1 cellular context compared by ENCODE assay signal in the genomic region with DNA sequence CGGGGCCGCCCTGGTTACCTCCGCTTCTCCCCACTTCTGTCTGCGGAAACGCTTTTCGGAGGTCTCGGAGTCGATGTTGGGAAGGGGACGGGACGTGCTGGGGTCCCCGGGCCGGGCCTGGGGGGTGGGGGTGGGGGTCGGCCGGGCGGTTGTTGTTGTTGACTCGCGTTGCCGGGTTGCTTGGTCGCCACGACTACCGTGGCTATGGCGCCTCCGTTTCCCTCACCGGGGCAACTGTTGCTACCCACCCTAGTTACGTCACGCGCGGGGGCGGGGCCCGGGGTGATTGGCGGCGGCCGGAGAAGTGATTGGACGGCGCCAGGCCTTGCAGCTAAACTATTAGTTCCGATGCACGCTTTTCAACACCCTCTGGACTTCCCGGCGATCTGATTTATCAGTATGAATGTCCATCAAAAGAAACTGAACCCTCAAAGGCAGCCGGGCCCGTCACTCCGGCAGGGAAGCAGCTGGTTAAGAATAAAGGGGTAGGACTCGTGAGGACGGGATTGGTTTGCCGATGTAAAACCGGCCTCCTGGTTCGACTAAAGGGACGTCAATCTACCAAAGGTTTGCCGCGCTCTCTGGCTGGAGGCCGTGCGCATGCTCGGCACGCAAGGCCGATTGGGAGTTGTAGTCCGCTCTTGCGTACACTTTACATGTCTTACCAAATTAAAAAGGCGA.
TF ChIP-seq lines count a peak whose summit lies in the region.

A gene (minus strand): TSS at position 236 of the 681 bp plus-strand sequence. CDS start 12,477 bp downstream, outside the sequence.

TF ChIP-seq in GM12878, 131 proteins besides CTCF, POLR2A, EP300 and RAD21 (continued from another document and continues in another):
- TF ChIP-seq KDM1A (IDR thresholded peaks at IDR 0.05; ENCODE audit: borderline replicate concordance), result no peak
- no peak for TF ChIP-seq IKZF1 (conservative IDR thresholded peaks at IDR 0.05)
- TF ChIP-seq PAX8 (IDR thresholded peaks at IDR 0.05), result no peak
- peak; percentile 100 for TF ChIP-seq DPF2 (IDR thresholded peaks at IDR 0.05)
- no peak for TF ChIP-seq SUPT20H (IDR thresholded peaks at IDR 0.05; ENCODE audit: borderline replicate concordance, control insufficient read depth, low read depth, low read length)
- no peak for TF ChIP-seq RCOR1 (conservative IDR thresholded peaks at IDR 0.05; ENCODE audit: low read depth, low read length)
- TF ChIP-seq ZNF384 (IDR thresholded peaks at IDR 0.05; ENCODE audit: borderline replicate concordance, low read depth, low read length), result no peak
- TF ChIP-seq RBBP5 (conservative IDR thresholded peaks at IDR 0.05), result no peak
- TF ChIP-seq, protein P1, sequence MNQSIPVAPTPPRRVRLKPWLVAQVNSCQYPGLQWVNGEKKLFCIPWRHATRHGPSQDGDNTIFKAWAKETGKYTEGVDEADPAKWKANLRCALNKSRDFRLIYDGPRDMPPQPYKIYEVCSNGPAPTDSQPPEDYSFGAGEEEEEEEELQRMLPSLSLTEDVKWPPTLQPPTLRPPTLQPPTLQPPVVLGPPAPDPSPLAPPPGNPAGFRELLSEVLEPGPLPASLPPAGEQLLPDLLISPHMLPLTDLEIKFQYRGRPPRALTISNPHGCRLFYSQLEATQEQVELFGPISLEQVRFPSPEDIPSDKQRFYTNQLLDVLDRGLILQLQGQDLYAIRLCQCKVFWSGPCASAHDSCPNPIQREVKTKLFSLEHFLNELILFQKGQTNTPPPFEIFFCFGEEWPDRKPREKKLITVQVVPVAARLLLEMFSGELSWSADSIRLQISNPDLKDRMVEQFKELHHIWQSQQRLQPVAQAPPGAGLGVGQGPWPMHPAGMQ (IDR thresholded peaks at IDR 0.05; ENCODE audit: borderline replicate concordance), result no peak
- TF ChIP-seq, protein P2, sequence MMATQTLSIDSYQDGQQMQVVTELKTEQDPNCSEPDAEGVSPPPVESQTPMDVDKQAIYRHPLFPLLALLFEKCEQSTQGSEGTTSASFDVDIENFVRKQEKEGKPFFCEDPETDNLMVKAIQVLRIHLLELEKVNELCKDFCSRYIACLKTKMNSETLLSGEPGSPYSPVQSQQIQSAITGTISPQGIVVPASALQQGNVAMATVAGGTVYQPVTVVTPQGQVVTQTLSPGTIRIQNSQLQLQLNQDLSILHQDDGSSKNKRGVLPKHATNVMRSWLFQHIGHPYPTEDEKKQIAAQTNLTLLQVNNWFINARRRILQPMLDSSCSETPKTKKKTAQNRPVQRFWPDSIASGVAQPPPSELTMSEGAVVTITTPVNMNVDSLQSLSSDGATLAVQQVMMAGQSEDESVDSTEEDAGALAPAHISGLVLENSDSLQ (IDR thresholded peaks at IDR 0.05), result peak; percentile 100
- no peak for TF ChIP-seq LARP7 (IDR thresholded peaks at IDR 0.05)
- no peak for TF ChIP-seq TCF3 (IDR thresholded peaks at IDR 0.05; ENCODE audit: borderline replicate concordance, insufficient read depth, low read depth, low read length)
- no peak for TF ChIP-seq MTA2 (IDR thresholded peaks at IDR 0.05; ENCODE audit: low read depth)
- peak; percentile 27; the same call in 1 of the 2 replicates for TF ChIP-seq NR2C1 (IDR thresholded peaks at IDR 0.05)
- peak; percentile 98 for TF ChIP-seq CHD2 (IDR thresholded peaks at IDR 0.05; ENCODE audit: borderline replicate concordance, low read depth, low read length)
- TF ChIP-seq FOS (IDR thresholded peaks at IDR 0.05; ENCODE audit: borderline replicate concordance, extremely low read depth, insufficient read length), result peak; percentile 99
- TF ChIP-seq FOXM1 (IDR thresholded peaks at IDR 0.05; ENCODE audit: low read depth, low read length), result peak; percentile 97
- peak; percentile 99 for TF ChIP-seq KLF5 (IDR thresholded peaks at IDR 0.05; ENCODE audit: partially characterized antibody)
- no peak for TF ChIP-seq ZSCAN29 (IDR thresholded peaks at IDR 0.05)
- no peak for TF ChIP-seq ATF7 (IDR thresholded peaks at IDR 0.05; ENCODE audit: low read depth)
- TF ChIP-seq NRF1 (conservative IDR thresholded peaks at IDR 0.05; ENCODE audit: low read depth, low read length), result peak; percentile 97
- TF ChIP-seq CREB1 (IDR thresholded peaks at IDR 0.05; ENCODE audit: low read depth), result peak; percentile 94
- no peak for TF ChIP-seq HDGF (IDR thresholded peaks at IDR 0.05)
- no peak for TF ChIP-seq PML (IDR thresholded peaks at IDR 0.05; ENCODE audit: low read length)
- no peak for TF ChIP-seq EED (IDR thresholded peaks at IDR 0.05; ENCODE audit: low read depth)
- no peak for TF ChIP-seq ASH2L (IDR thresholded peaks at IDR 0.05; ENCODE audit: borderline replicate concordance, low read depth)
- no peak for TF ChIP-seq ZZZ3 (IDR thresholded peaks at IDR 0.05; ENCODE audit: control insufficient read depth, insufficient read length, low read depth)
- TF ChIP-seq SREBF1 (IDR thresholded peaks at IDR 0.05; ENCODE audit: low read length), result peak; percentile 80
- TF ChIP-seq, protein P3, sequence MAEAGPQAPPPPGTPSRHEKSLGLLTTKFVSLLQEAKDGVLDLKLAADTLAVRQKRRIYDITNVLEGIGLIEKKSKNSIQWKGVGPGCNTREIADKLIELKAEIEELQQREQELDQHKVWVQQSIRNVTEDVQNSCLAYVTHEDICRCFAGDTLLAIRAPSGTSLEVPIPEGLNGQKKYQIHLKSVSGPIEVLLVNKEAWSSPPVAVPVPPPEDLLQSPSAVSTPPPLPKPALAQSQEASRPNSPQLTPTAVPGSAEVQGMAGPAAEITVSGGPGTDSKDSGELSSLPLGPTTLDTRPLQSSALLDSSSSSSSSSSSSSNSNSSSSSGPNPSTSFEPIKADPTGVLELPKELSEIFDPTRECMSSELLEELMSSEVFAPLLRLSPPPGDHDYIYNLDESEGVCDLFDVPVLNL (IDR thresholded peaks at IDR 0.05; ENCODE audit: low read depth, low read length), result peak; percentile 91
- TF ChIP-seq IRF4 (IDR thresholded peaks at IDR 0.05; ENCODE audit: low read depth, low read length), result no peak
- peak; percentile 99 for TF ChIP-seq BMI1 (IDR thresholded peaks at IDR 0.05; ENCODE audit: borderline replicate concordance)
- no peak for TF ChIP-seq ZNF217 (IDR thresholded peaks at IDR 0.05)
- TF ChIP-seq NFYA (IDR thresholded peaks at IDR 0.05; ENCODE audit: borderline replicate concordance, low read depth, low read length), result peak; percentile 89
- TF ChIP-seq MYC (IDR thresholded peaks at IDR 0.05; ENCODE audit: insufficient read depth, insufficient read length, insufficient replicate concordance, low read length, severe bottlenecking), result no peak
- TF ChIP-seq NFIC (IDR thresholded peaks at IDR 0.05; ENCODE audit: low read depth, low read length), result no peak
- TF ChIP-seq, protein P4, sequence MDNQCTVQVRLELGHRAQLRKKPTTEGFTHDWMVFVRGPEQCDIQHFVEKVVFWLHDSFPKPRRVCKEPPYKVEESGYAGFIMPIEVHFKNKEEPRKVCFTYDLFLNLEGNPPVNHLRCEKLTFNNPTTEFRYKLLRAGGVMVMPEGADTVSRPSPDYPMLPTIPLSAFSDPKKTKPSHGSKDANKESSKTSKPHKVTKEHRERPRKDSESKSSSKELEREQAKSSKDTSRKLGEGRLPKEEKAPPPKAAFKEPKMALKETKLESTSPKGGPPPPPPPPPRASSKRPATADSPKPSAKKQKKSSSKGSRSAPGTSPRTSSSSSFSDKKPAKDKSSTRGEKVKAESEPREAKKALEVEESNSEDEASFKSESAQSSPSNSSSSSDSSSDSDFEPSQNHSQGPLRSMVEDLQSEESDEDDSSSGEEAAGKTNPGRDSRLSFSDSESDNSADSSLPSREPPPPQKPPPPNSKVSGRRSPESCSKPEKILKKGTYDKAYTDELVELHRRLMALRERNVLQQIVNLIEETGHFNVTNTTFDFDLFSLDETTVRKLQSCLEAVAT (IDR thresholded peaks at IDR 0.05), result no peak
- TF ChIP-seq, protein P5, sequence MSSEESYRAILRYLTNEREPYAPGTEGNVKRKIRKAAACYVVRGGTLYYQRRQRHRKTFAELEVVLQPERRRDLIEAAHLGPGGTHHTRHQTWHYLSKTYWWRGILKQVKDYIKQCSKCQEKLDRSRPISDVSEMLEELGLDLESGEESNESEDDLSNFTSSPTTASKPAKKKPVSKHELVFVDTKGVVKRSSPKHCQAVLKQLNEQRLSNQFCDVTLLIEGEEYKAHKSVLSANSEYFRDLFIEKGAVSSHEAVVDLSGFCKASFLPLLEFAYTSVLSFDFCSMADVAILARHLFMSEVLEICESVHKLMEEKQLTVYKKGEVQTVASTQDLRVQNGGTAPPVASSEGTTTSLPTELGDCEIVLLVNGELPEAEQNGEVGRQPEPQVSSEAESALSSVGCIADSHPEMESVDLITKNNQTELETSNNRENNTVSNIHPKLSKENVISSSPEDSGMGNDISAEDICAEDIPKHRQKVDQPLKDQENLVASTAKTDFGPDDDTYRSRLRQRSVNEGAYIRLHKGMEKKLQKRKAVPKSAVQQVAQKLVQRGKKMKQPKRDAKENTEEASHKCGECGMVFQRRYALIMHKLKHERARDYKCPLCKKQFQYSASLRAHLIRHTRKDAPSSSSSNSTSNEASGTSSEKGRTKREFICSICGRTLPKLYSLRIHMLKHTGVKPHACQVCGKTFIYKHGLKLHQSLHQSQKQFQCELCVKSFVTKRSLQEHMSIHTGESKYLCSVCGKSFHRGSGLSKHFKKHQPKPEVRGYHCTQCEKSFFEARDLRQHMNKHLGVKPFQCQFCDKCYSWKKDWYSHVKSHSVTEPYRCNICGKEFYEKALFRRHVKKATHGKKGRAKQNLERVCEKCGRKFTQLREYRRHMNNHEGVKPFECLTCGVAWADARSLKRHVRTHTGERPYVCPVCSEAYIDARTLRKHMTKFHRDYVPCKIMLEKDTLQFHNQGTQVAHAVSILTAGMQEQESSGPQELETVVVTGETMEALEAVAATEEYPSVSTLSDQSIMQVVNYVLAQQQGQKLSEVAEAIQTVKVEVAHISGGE (CRISPR knock-in tag; IDR thresholded peaks at IDR 0.05), result no peak
- no peak for TF ChIP-seq CBX5 (IDR thresholded peaks at IDR 0.05; ENCODE audit: low read depth)
- TF ChIP-seq TCF7 (IDR thresholded peaks at IDR 0.05; ENCODE audit: borderline replicate concordance), result no peak
- TF ChIP-seq, protein P6, sequence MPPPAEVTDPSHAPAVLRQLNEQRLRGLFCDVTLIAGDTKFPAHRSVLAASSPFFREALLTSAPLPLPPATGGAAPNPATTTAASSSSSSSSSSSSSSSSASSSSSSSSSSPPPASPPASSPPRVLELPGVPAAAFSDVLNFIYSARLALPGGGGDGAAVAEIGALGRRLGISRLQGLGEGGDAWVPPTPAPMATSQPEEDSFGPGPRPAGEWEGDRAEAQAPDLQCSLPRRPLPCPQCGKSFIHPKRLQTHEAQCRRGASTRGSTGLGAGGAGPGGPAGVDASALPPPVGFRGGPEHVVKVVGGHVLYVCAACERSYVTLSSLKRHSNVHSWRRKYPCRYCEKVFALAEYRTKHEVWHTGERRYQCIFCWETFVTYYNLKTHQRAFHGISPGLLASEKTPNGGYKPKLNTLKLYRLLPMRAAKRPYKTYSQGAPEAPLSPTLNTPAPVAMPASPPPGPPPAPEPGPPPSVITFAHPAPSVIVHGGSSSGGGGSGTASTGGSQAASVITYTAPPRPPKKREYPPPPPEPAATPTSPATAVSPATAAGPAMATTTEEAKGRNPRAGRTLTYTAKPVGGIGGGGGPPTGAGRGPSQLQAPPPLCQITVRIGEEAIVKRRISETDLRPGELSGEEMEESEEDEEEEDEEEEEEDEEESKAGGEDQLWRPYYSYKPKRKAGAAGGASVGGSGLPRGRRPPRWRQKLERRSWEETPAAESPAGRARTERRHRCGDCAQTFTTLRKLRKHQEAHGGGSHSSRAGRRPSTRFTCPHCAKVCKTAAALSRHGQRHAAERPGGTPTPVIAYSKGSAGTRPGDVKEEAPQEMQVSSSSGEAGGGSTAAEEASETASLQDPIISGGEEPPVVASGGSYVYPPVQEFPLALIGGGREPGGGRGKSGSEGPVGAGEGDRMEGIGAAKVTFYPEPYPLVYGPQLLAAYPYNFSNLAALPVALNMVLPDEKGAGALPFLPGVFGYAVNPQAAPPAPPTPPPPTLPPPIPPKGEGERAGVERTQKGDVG (CRISPR knock-in tag; IDR thresholded peaks at IDR 0.05), result no peak
- no peak for TF ChIP-seq TBL1XR1 (IDR thresholded peaks at IDR 0.05; ENCODE audit: low read depth, low read length)
- no peak for TF ChIP-seq JUND (IDR thresholded peaks at IDR 0.05; ENCODE audit: low read depth, low read length)
- TF ChIP-seq, protein P7, sequence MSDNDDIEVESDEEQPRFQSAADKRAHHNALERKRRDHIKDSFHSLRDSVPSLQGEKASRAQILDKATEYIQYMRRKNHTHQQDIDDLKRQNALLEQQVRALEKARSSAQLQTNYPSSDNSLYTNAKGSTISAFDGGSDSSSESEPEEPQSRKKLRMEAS (IDR thresholded peaks at IDR 0.05; ENCODE audit: low read depth, low read length), result no peak
- TF ChIP-seq, protein P8, sequence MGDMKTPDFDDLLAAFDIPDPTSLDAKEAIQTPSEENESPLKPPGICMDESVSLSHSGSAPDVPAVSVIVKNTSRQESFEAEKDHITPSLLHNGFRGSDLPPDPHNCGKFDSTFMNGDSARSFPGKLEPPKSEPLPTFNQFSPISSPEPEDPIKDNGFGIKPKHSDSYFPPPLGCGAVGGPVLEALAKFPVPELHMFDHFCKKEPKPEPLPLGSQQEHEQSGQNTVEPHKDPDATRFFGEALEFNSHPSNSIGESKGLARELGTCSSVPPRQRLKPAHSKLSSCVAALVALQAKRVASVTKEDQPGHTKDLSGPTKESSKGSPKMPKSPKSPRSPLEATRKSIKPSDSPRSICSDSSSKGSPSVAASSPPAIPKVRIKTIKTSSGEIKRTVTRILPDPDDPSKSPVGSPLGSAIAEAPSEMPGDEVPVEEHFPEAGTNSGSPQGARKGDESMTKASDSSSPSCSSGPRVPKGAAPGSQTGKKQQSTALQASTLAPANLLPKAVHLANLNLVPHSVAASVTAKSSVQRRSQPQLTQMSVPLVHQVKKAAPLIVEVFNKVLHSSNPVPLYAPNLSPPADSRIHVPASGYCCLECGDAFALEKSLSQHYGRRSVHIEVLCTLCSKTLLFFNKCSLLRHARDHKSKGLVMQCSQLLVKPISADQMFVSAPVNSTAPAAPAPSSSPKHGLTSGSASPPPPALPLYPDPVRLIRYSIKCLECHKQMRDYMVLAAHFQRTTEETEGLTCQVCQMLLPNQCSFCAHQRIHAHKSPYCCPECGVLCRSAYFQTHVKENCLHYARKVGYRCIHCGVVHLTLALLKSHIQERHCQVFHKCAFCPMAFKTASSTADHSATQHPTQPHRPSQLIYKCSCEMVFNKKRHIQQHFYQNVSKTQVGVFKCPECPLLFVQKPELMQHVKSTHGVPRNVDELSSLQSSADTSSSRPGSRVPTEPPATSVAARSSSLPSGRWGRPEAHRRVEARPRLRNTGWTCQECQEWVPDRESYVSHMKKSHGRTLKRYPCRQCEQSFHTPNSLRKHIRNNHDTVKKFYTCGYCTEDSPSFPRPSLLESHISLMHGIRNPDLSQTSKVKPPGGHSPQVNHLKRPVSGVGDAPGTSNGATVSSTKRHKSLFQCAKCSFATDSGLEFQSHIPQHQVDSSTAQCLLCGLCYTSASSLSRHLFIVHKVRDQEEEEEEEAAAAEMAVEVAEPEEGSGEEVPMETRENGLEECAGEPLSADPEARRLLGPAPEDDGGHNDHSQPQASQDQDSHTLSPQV (IDR thresholded peaks at IDR 0.05), result no peak
- TF ChIP-seq, protein P9, sequence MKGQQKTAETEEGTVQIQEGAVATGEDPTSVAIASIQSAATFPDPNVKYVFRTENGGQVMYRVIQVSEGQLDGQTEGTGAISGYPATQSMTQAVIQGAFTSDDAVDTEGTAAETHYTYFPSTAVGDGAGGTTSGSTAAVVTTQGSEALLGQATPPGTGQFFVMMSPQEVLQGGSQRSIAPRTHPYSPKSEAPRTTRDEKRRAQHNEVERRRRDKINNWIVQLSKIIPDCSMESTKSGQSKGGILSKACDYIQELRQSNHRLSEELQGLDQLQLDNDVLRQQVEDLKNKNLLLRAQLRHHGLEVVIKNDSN (IDR thresholded peaks at IDR 0.05; ENCODE audit: borderline replicate concordance, extremely low read length, insufficient read depth, low read depth, low read length), result peak; percentile 23
